ENCODE assay signal across 15 cellular contexts in the genomic region with DNA sequence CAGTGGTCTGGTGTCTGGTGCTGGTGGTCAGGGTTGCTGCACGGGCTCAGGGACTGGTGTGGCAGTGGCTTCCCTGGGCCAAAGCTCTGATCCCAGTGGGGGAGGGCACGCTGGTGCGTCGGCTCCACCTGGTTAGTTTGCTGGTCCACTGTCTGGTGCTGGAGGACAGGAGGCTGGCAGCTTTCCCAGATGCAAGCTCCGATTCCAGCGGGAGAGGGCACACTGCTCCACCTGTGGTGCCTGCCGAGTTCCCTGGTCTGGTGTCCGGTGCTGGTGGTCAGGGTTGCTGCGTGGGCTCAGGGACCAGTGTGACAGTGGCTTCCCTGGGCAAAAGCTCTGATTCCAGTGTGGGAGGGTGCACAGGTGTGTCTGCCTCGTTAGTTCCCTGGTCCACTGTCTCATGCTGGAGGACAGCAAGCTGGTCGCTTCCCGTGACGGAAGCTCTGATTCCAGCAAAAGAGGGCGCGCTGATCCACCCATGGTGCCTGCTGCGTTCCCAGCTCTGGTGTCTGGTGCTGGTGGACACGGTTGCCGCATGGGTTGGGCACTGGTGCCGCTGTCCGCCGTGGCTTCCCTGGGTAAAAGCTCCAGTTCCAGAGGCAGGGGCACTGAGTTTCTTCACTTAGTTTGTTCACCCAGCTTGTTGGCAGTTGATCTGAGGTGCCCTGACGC. TPM values are rescaled to one million over a fixed set of nuclear protein-coding genes. Genes with fewer than 3 reads are reported as not detected.
DNase-seq lines count a peak whose midpoint lies in the region; ATAC-seq, FAIRE-seq and TF ChIP-seq lines count a peak whose summit lies in the region.
"Had no signal": no experiment of that assay in that cellular context is flagged by ENCODE, and none has a peak within 500 bp of the region (broad histone marks: within the 10 kb centered on the region; RNA-seq: fewer than 3 reads in every experiment).

No MANE protein-coding gene starts in this region.

- TF ChIP-seq RAD21 in liver (IDR thresholded peaks at IDR 0.05): peak; percentile 34 to 42

- no peak overlapping the region for H3K9ac ChIP-seq in liver (ENCODE audit: low read depth in 1 of 2, low read length in 2 of 2)
- H3K9ac ChIP-seq: parathyroid adenoma had no signal

- H3K36me3 ChIP-seq in BE2C (peaks cover 4% of the 10 kb centered on the region; the same call in 1 of the 2 replicates), liver (ENCODE audit: control insufficient read depth in 4 of 4, insufficient read depth in 3 of 4, low read depth in 1 of 4, low read length in 3 of 4) (peaks cover 0 to 6% (median 1%) of the 10 kb centered on the region in 4 donors)

- H3K27me3 ChIP-seq in BE2C: no peaks in the 10 kb centered on the region
- no peaks in the 10 kb centered on the region for H3K27me3 ChIP-seq in liver (ENCODE audit: control insufficient read depth in 4 of 4, insufficient read depth in 4 of 4, low read length in 3 of 4)

- no peak overlapping the region for H3K27ac ChIP-seq in liver (ENCODE audit: low read depth in 1 of 2, low read length in 2 of 2)
- H3K27ac ChIP-seq: parathyroid adenoma, SK-N-MC had no signal

- no peak for FAIRE-seq in frontal cortex (lab: Jason Lieb, UNC)
- FAIRE-seq: urothelium cell line had no signal

- H3K9me3 ChIP-seq in BE2C (no peaks in the 10 kb centered on the region), liver (ENCODE audit: control insufficient read depth in 4 of 4, low read length in 3 of 4) (no peaks in the 10 kb centered on the region)

- WGBS in liver: 72% methylated on average over 22 of the region's 22 CpGs

- TF ChIP-seq CTCF in BE2C (IDR thresholded peaks at IDR 0.05; ENCODE audit: low read depth, low read length): peak; percentile 33; the same call in 1 of the 2 replicates
- TF ChIP-seq CTCF in liver (IDR thresholded peaks at IDR 0.05; ENCODE audit: low read depth, low read length, missing input control): peak; percentile 8

- DNase-seq in BE2C: peak; percentile 53
- DNase-seq in NCI-H1105 (lab: John Stamatoyannopoulos, UW): peak; percentile 17
- peak; percentile 4 for DNase-seq in astrocyte of the hippocampus (ENCODE audit: low read depth, low spot score)
- no peak for DNase-seq in activated CD4-positive, alpha-beta T cell treated with anti-CD3 and anti-CD28 coated beads for 4 hours
- DNase-seq in frontal cortex (ENCODE audit: low spot score in 2 of 2): no peak
- DNase-seq in stimulated activated CD4-positive, alpha-beta T cell treated with anti-CD3 and anti-CD28 coated beads, Interleukin-4, amount 100 ng/mL, for 4 hours: no peak
- DNase-seq: activated T-cell treated with anti-CD3 and anti-CD28 coated beads for 4 hours, cortex of kidney, DMS53, NCI-H1436 had no signal

- H3K4me3 ChIP-seq in BE2C (ENCODE audit: low read depth, low read length): no peak overlapping the region
- H3K4me3 ChIP-seq in liver (ENCODE audit: low read depth in 1 of 3, low read length in 3 of 3): no peak overlapping the region
- H3K4me3 ChIP-seq: SK-N-MC had no signal

- ATAC-seq in GM19035 (IDR thresholded peaks at IDR 0.05; ENCODE audit: unreplicated experiment): no peak

- no peaks in the 10 kb centered on the region for H3K4me1 ChIP-seq in BE2C
- peaks cover 0 to 20% (median 1%) of the 10 kb centered on the region in 4 donors for H3K4me1 ChIP-seq in liver (ENCODE audit: control insufficient read depth in 4 of 4, insufficient read depth in 4 of 4, low read length in 3 of 4)
- H3K4me1 ChIP-seq: parathyroid adenoma had no signal

TF ChIP-seq in liver, 16 proteins besides CTCF, POLR2A, EP300 and RAD21:
- TF ChIP-seq YY1 (IDR thresholded peaks at IDR 0.05): no peak
- TF ChIP-seq FOXA1 (IDR thresholded peaks at IDR 0.05): no peak
- peak; percentile 97 for TF ChIP-seq REST (IDR thresholded peaks at IDR 0.05)
- no peak for TF ChIP-seq TAF1 (conservative IDR thresholded peaks at IDR 0.05)
- no peak for TF ChIP-seq NR2F2 (IDR thresholded peaks at IDR 0.05)

RNA-seq across cellular contexts. Expression of gene VMA21, which starts 5.8 kb away (rescaled TPM):
- polyA plus RNA-seq in BE2C (2012; ENCODE audit: insufficient read depth, insufficient read length, low read depth): 8.2 TPM
- total RNA-seq in liver (10 to 100 TPM; 13.1 to 20.6 TPM), frontal cortex (183 TPM)
- polyA plus RNA-seq in liver: 10 to 100 TPM in 1 of 2 donors, 1 to 10 TPM in 1; 4.1 to 10.6 TPM

Comparison
In these comparisons a context has a peak if more than half of its experiments do, and no peak if none do; other contexts are left out.
1. DNase-seq: peak in BE2C (single experiment), NCI-H1105 (single experiment) and astrocyte of the hippocampus (single experiment); none in activated CD4-positive, alpha-beta T cell treated with anti-CD3 and anti-CD28 coated beads for 4 hours (0 of 2), frontal cortex (0 of 2) and stimulated activated CD4-positive, alpha-beta T cell treated with anti-CD3 and anti-CD28 coated beads, Interleukin-4, amount 100 ng/mL, for 4 hours (0 of 2).